ENCODE assay signal across 10 cellular contexts in the genomic region with DNA sequence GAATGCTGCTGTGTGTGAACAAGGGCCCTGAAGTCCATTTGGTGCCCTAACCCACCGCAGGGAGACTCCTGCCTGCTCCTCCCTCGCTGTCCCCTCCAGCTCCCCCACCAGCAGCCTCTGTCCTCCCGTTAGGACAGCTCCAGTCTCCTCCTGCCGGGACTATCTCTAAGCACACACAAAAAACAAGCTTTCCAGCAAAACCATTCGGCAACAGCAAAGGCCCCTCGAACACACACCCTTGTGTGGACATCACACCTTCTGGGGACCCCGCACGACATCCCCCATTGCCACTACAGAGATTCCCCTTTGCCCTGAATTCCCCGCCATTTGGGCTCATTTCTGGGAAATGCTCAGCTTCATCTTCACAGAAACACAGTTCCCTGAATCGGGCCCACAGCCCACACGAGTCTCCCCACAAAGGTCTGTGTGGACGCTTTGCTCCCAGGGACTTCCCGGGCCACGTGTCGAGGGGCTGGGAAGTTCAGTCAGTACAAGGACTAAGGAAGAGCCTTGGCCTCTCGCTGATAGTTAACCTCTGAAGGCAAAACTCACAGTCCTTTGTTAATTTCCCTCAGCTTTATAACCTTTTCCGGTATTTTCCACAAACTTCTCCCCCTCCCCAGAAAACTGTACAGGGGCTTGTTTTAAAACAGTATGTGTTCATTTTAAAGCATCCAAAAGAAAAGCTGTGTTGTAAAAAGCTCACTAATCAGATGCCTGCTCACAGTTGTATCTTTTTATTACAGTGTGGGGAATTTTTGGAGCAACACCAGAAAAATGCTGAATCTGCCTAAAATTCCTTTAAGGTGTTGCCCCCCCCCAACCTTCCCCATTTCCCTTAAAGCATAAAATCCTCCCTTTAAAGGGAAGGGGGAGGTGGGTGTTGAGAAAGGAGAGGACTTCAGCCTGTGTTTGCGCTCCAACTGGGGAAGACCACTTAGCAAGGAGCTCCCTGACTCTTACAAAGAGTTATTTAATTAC. TPM values are rescaled to one million over a fixed set of nuclear protein-coding genes. Genes with fewer than 3 reads are reported as not detected.
A peak's percentile ranks its signal among the peaks of the same experiment; 100 is the strongest.
DNase-seq lines count a peak whose midpoint lies in the region; ATAC-seq, FAIRE-seq and TF ChIP-seq lines count a peak whose summit lies in the region.
"Had no signal": no experiment of that assay in that cellular context is flagged by ENCODE, and none has a peak within 500 bp of the region (broad histone marks: within the 10 kb centered on the region; RNA-seq: fewer than 3 reads in every experiment).

No MANE protein-coding gene starts in this region.

- peak overlapping the region; percentile 57 for H3K4me3 Mint-ChIP-seq in mesothelial cell of epicardium

- 43 to 54% (median 50%) methylated on average over 18 of the region's 18 CpGs for WGBS in heart left ventricle, 4 donors
- WGBS in K562 (ENCODE audit: insufficient coverage, low coverage, missing lambda C conversion rate): 15% methylated on average over 14 of the region's 18 CpGs
- 34 to 38% methylated on average over 17 to 18 of the region's 18 CpGs for WGBS in upper lobe of left lung, 2 donors

- no peaks in the 10 kb centered on the region for H3K27me3 Mint-ChIP-seq in mesothelial cell of epicardium (ENCODE audit: low read depth)

- intact Hi-C loops in heart left ventricle (cut with DNase I): loop anchor here in 1 of 10 donors (10.0 kb wide), 1 partner anchor 250 kb away; no protein-coding TSS in a partner anchor
- intact Hi-C loops in cardiac septum (cut with DNase I): no loop called here
- intact Hi-C loops in K562 (cut with micrococcal nuclease): no loop called here

- peaks cover 10% of the 10 kb centered on the region for H3K36me3 Mint-ChIP-seq in mesothelial cell of epicardium

- ATAC-seq in heart left ventricle (peak in 1 of 4 donors; percentile 39), K562 (peak; percentile 71), upper lobe of left lung (ENCODE audit: low FRiP score in 2 of 2) (no peak), HG03139 (IDR thresholded peaks at IDR 0.05; ENCODE audit: unreplicated experiment) (no peak), HG03097 (IDR thresholded peaks at IDR 0.05; ENCODE audit: low FRiP score, unreplicated experiment) (no peak)

- BruUV-seq in K562 (replicated peaks; lab: Mats Ljungman, UMichigan): no TSS peak

- H4K20me1 ChIP-seq in K562 (replicated peaks; ENCODE audit: control insufficient read depth, insufficient read depth, low read length): no peaks in the 10 kb centered on the region

- TF ChIP-seq CTCF in heart left ventricle (IDR thresholded peaks at IDR 0.05) (no peak), K562 (IDR thresholded peaks at IDR 0.05 in 2 of 3, conservative IDR thresholded peaks at IDR 0.05 in 1 of 3; ENCODE audit: insufficient read depth in 2 of 3, low read depth in 1 of 3, low read length in 3 of 3) (no peak), mesothelial cell of epicardium (IDR thresholded peaks at IDR 0.05; ENCODE audit: unreplicated experiment) (no peak), upper lobe of left lung (IDR thresholded peaks at IDR 0.05) (no peak)

- DNase-seq in heart left ventricle (no peak), cardiac septum (ENCODE audit: low spot score) (no peak), K562 (ENCODE audit: extremely low read depth in 1 of 4, low spot score in 3 of 4) (peak in 3 of 4 experiments; percentile 46 to 56 (median 54)), mesothelial cell of epicardium (ENCODE audit: low spot score in 2 of 2, unreplicated experiment in 2 of 2) (no peak), upper lobe of left lung (no peak), Ammon's horn (ENCODE audit: low spot score) (no peak)
- DNase-seq: NCI-H510A treated with DMSO at 0.1 percent for 48 hours had no signal

- TF ChIP-seq POLR2A in heart left ventricle (IDR thresholded peaks at IDR 0.05) (no peak), K562 (conservative IDR thresholded peaks at IDR 0.05) (no peak), upper lobe of left lung (IDR thresholded peaks at IDR 0.05) (no peak)

- H3K27me3 ChIP-seq in heart left ventricle (no peaks in the 10 kb centered on the region), K562 (ENCODE audit: control insufficient read depth in 2 of 2, insufficient read depth in 2 of 2, low read length in 2 of 2) (no peaks in the 10 kb centered on the region), upper lobe of left lung (no peaks in the 10 kb centered on the region)

- no peaks in the 10 kb centered on the region; the same call in 2 of the 3 replicates for H3K79me2 ChIP-seq in K562 (ENCODE audit: control insufficient read depth, insufficient read depth, low read length)

- POLR2A ChIA-PET in K562 (lab: Yijun Ruan, JAX): interaction anchor here (0.6 to 1.2 kb wide), 3 partner anchors 10 to 457 kb away, joined by 3 to 6 read pairs (median 3); no protein-coding TSS in a partner anchor

- peaks cover 97% of the 10 kb centered on the region for H3K4me1 Mint-ChIP-seq in mesothelial cell of epicardium

- in situ Hi-C loops in K562 (cut with MboI): no loop called here

- H3K4me2 ChIP-seq in K562 (ENCODE audit: insufficient read depth, low read length): peak overlapping the region; percentile 64

- H3K4me3 ChIP-seq in heart left ventricle (peak overlapping the region in 4 of 12 donors; percentile 15 to 23 (median 22)), K562 (no peak overlapping the region), upper lobe of left lung (peak overlapping the region in 1 of 4 donors; percentile 47)

- H3K9me3 Mint-ChIP-seq in mesothelial cell of epicardium: no peaks in the 10 kb centered on the region

- TF ChIP-seq RAD21 in K562 (CRISPR knock-in tag; conservative IDR thresholded peaks at IDR 0.05 in 1 of 2, IDR thresholded peaks at IDR 0.05 in 1 of 2): no peak; a peak in 1 of 4 replicates

- H3K9me3 ChIP-seq in heart left ventricle (no peaks in the 10 kb centered on the region), K562 (replicated peaks; ENCODE audit: control insufficient read depth, insufficient read depth, low read depth, low read length) (no peaks in the 10 kb centered on the region), upper lobe of left lung (no peaks in the 10 kb centered on the region)

- TF ChIP-seq EP300 in K562 (IDR thresholded peaks at IDR 0.05; ENCODE audit: low read length): no peak
- TF ChIP-seq EP300 in upper lobe of left lung (IDR thresholded peaks at IDR 0.05): peak in 1 of 4 donors; percentile 6

- H3K4me1 ChIP-seq in heart left ventricle (peaks cover 3 to 98% (median 82%) of the 10 kb centered on the region in 12 donors), K562 (replicated peaks in 1 of 2; ENCODE audit: control insufficient read depth in 2 of 2, insufficient read depth in 2 of 2, low read length in 2 of 2) (peaks cover 38 to 39% of the 10 kb centered on the region in 2 experiments), upper lobe of left lung (peaks cover 95 to 98% (median 96%) of the 10 kb centered on the region in 4 donors)

- H2AFZ ChIP-seq in K562 (ENCODE audit: low read depth, low read length): peak overlapping the region; percentile 91

- peak overlapping the region; percentile 99 for H3K27ac Mint-ChIP-seq in mesothelial cell of epicardium

- H3K36me3 ChIP-seq in heart left ventricle (peaks cover 0 to 22% (median 17%) of the 10 kb centered on the region in 9 donors), K562 (ENCODE audit: control insufficient read depth, insufficient read depth, low read length) (no peaks in the 10 kb centered on the region; the same call in 2 of the 3 replicates), upper lobe of left lung (peaks cover 0 to 17% (median 13%) of the 10 kb centered on the region in 4 donors)

- peak; percentile 75 for FAIRE-seq in K562 (lab: Jason Lieb, UNC)
- FAIRE-seq: bronchial epithelial cell had no signal

- H3K27ac ChIP-seq in heart left ventricle (peak overlapping the region in 11 of 12 donors; percentile 0 to 85 (median 59)), K562 (ENCODE audit: extremely low read depth, low read depth, low read length) (peak overlapping the region; percentile 65), upper lobe of left lung (peak overlapping the region; percentile 52 to 90 (median 79))

- CTCF ChIA-PET in K562 (lab: Yijun Ruan, JAX; ENCODE audit: low intra/inter-chr PET ratio): no interaction called here

- H3K9ac ChIP-seq in K562 (ENCODE audit: insufficient read depth in 1 of 2, low read depth in 2 of 2, low read length in 2 of 2): peak overlapping the region; percentile 59 to 87

- no peaks in the 10 kb centered on the region for H3K9me1 ChIP-seq in K562 (ENCODE audit: control insufficient read depth, insufficient read depth, low read length)

TF ChIP-seq in K562, 482 proteins besides CTCF, POLR2A, EP300 and RAD21 (continues in another document):
- TF ChIP-seq HLTF (IDR thresholded peaks at IDR 0.05): no peak

RNA-seq across cellular contexts. Expression of a gene that starts 25.9 kb away (rescaled TPM):
- 10 to 100 TPM; 16.3 to 32.0 (median 19.9) TPM for total RNA-seq in heart left ventricle
- polyA plus RNA-seq in heart left ventricle: 10 to 100 TPM in 1 of 2 donors, 1 to 10 TPM in 1; 9.1 to 21.2 TPM
- total RNA-seq in cardiac septum: 42.4 TPM
- 2.6 and 6.2 TPM in 2 replicates for total RNA-seq in K562 (2011; cell fraction: chromatin; rRNA removed; ENCODE audit: low replicate concordance)
- total RNA-seq in K562 (2011; cell fraction: nucleolus; rRNA removed): 3.9 and 7.0 TPM in 2 replicates
- 3.3 and 4.1 TPM in 2 replicates for total RNA-seq in K562 (2011; cell fraction: nucleoplasm; rRNA removed)
- 2.9 and 3.0 TPM in 2 replicates for total RNA-seq in K562 (2014; rRNA removed)
- 1.1 and 1.3 TPM in 2 replicates for total RNA-seq in K562 (2014; rRNA removed; fragmentation: Illumina TruSeq; extraction: Trizol)
- total RNA-seq in K562 (2015; rRNA removed; fragmentation: Illumina TruSeq; extraction: Trizol): 0.90 and 0.94 TPM in 2 replicates
- 2.1 and 2.5 TPM in 2 replicates for total RNA-seq in K562 (2021)
- polyA plus RNA-seq in K562 (2011; rRNA removed): 1.8 TPM in 2 replicates
- polyA plus RNA-seq in K562 (2011; cell fraction: cytosol; rRNA removed): 3.3 and 3.7 TPM in 2 replicates
- polyA plus RNA-seq in K562 (2011; cell fraction: nucleus; rRNA removed): 4.6 and 5.7 TPM in 2 replicates
- polyA plus RNA-seq in K562 (2012): 1.7 and 4.1 TPM in 2 replicates
- 1.4 and 1.6 TPM in 2 replicates for polyA plus RNA-seq in K562 (2014; fragmentation: Illumina TruSeq; extraction: Trizol)
- polyA plus RNA-seq in K562 (2014; fragmentation: Nextera tagmentation; extraction: Ambion mirVana): under 1 TPM; 0.13 to 0.23 TPM
- polyA plus RNA-seq in K562 (2014; rRNA removed): 1.8 and 2.9 TPM in 2 replicates
- 3.4 and 3.7 TPM in 2 replicates for polyA minus RNA-seq in K562 (2011; rRNA and poly(A)+ RNA removed)
- polyA minus RNA-seq in K562 (2011; cell fraction: cytosol; rRNA and poly(A)+ RNA removed): 2.0 and 4.6 TPM in 2 replicates
- 3.8 and 4.7 TPM in 2 replicates for polyA minus RNA-seq in K562 (2011; cell fraction: nucleus; rRNA and poly(A)+ RNA removed)
- 75.5 to 77.6 TPM (median 76.8 TPM) in 3 replicates for total RNA-seq in mesothelial cell of epicardium
- 10 to 100 TPM; 39.6 to 89.0 (median 61.5) TPM for total RNA-seq in upper lobe of left lung

Comparison
In these comparisons a context has a peak if more than half of its experiments do, and no peak if none do; other contexts are left out.
1. DNase-seq: peak in K562 (3 of 4); none in heart left ventricle (0 of 5), cardiac septum (single experiment), mesothelial cell of epicardium (0 of 2), upper lobe of left lung (0 of 2) and Ammon's horn (single experiment).
2. Peak in every context shown above with its lines, with median percentiles within 50 percentile points of each other: H3K27ac ChIP-seq.